29 cellular contexts compared by ENCODE assay signal in the genomic region with DNA sequence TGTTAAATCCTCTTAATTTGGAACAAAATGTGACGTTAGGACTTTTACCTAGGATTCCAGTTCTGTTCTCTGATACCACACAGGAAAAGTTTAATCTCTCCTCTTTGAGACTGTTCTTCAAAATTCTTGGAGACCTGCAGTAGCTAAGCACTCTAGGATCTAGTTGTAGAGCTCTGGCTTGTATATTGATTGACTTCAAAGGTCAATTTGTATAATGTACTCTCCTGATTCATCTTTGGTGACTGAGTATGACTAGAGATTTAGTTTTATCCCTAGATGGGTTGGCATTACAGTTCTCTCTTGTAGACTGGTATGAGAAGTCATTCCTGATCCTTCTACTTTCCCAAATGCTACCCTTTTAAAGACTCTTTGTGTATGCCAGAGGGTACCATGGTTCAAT.
"Had no signal": no experiment of that assay in that cellular context is flagged by ENCODE, and none has a peak within 500 bp of the region (broad histone marks: within the 10 kb centered on the region; RNA-seq: fewer than 3 reads in every experiment).

No MANE protein-coding gene starts in this region.

- H3K27me3 Mint-ChIP-seq: progenitor cell of endocrine pancreas; stimulated activated naive B cell treated with anti-CD40 and anti-IgM and Interleukin-4, amounts not matched to agents 10 μg/mL and 1 μg/mL and 100 μg/mL, for 72 hours; stimulated activated naive CD8-positive, alpha-beta T cell treated with anti-CD3 and anti-CD28 coated beads, Interleukin-15, Interleukin-2, amounts not matched to agents 100 ng/mL and 50 ng/mL, for 24 hours had no signal

- H3K9me3 Mint-ChIP-seq: natural killer cell; neural progenitor cell; stimulated activated effector memory CD8-positive, alpha-beta T cell treated with anti-CD3 and anti-CD28 coated beads, Interleukin-12 subunit alpha, Interleukin-12 subunit beta, amount 100 ng/mL, for 72 hours; stimulated activated naive B cell treated with anti-CD40 and anti-IgM and Interleukin-4, amounts not matched to agents 10 μg/mL and 1 μg/mL and 100 μg/mL, for 72 hours; stimulated activated naive CD8-positive, alpha-beta T cell treated with anti-CD3 and anti-CD28 coated beads, Interleukin-15, Interleukin-2, amounts not matched to agents 100 ng/mL and 50 ng/mL, for 24 hours had no signal

- H3K4me3 ChIP-seq: neural progenitor cell, ovary, psoas muscle, skin epidermis, smooth muscle cell, spleen, stomach, thoracic aorta, thyroid gland, tibial nerve, upper lobe of left lung, uterus had no signal

- H3K9me3 ChIP-seq: ovary, psoas muscle, spleen, stomach, thoracic aorta, thyroid gland, upper lobe of left lung, uterus had no signal

- ATAC-seq: naive thymus-derived CD4-positive, alpha-beta T cell; natural killer cell; psoas muscle; right cardiac atrium; sciatic nerve; stimulated activated effector memory CD8-positive, alpha-beta T cell treated with anti-CD3 and anti-CD28 coated beads, Interleukin-12 subunit alpha, Interleukin-12 subunit beta, amount 100 ng/mL, for 72 hours; stimulated activated naive B cell treated with anti-CD40 and anti-IgM and Interleukin-4, amounts not matched to agents 10 μg/mL and 1 μg/mL and 100 μg/mL, for 72 hours had no signal

- H3K4me2 ChIP-seq: neural progenitor cell, smooth muscle cell had no signal

- H3K79me2 ChIP-seq: parathyroid adenoma had no signal

- H3K4me1 ChIP-seq: neural progenitor cell, parathyroid adenoma, spleen, stomach, thyroid gland, tibial nerve, upper lobe of left lung, uterus had no signal

- H2AFZ ChIP-seq: neural progenitor cell, parathyroid adenoma had no signal

- H3K27me3 ChIP-seq: neural progenitor cell, ovary, spleen, stomach, thyroid gland, tibial nerve, upper lobe of left lung, uterus had no signal

- H3K27ac ChIP-seq: neural progenitor cell, ovary, parathyroid adenoma, psoas muscle, skin epidermis, spleen, stomach, thoracic aorta, thyroid gland, tibial nerve, upper lobe of left lung, uterus had no signal

- H3K27ac Mint-ChIP-seq: naive thymus-derived CD4-positive, alpha-beta T cell; natural killer cell; nephron; neural progenitor cell; progenitor cell of endocrine pancreas; stimulated activated effector memory CD8-positive, alpha-beta T cell treated with anti-CD3 and anti-CD28 coated beads, Interleukin-12 subunit alpha, Interleukin-12 subunit beta, amount 100 ng/mL, for 72 hours; stimulated activated naive B cell treated with anti-CD40 and anti-IgM and Interleukin-4, amounts not matched to agents 10 μg/mL and 1 μg/mL and 100 μg/mL, for 72 hours; stimulated activated naive CD8-positive, alpha-beta T cell treated with anti-CD3 and anti-CD28 coated beads, Interleukin-15, Interleukin-2, amounts not matched to agents 100 ng/mL and 50 ng/mL, for 24 hours had no signal

- H3K4me3 Mint-ChIP-seq: naive thymus-derived CD4-positive, alpha-beta T cell; natural killer cell; nephron; neural progenitor cell; stimulated activated effector memory CD8-positive, alpha-beta T cell treated with anti-CD3 and anti-CD28 coated beads, Interleukin-12 subunit alpha, Interleukin-12 subunit beta, amount 100 ng/mL, for 72 hours; stimulated activated naive B cell treated with anti-CD40 and anti-IgM and Interleukin-4, amounts not matched to agents 10 μg/mL and 1 μg/mL and 100 μg/mL, for 72 hours; stimulated activated naive CD8-positive, alpha-beta T cell treated with anti-CD3 and anti-CD28 coated beads, Interleukin-15, Interleukin-2, amounts not matched to agents 100 ng/mL and 50 ng/mL, for 24 hours had no signal

- H3K36me3 Mint-ChIP-seq: natural killer cell; neural progenitor cell; stimulated activated effector memory CD8-positive, alpha-beta T cell treated with anti-CD3 and anti-CD28 coated beads, Interleukin-12 subunit alpha, Interleukin-12 subunit beta, amount 100 ng/mL, for 72 hours; stimulated activated naive B cell treated with anti-CD40 and anti-IgM and Interleukin-4, amounts not matched to agents 10 μg/mL and 1 μg/mL and 100 μg/mL, for 72 hours had no signal

- DNase-seq: naive thymus-derived CD4-positive, alpha-beta T cell; natural killer cell; occipital lobe; ovary; posterior cingulate gyrus; psoas muscle; right cardiac atrium; spleen; stimulated activated CD4-positive, alpha-beta T cell treated with anti-CD3 and anti-CD28 coated beads, Interleukin-12 subunit alpha, Interleukin-12 subunit beta, amount 100 ng/mL, for 4 hours; stimulated activated CD4-positive, alpha-beta T cell treated with anti-CD3 and anti-CD28 coated beads, Interleukin-1b, Interleukin-23, amount 100 ng/mL, for 48 hours; stimulated activated CD4-positive, alpha-beta T cell treated with anti-CD3 and anti-CD28 coated beads, Interleukin-4, amount 100 ng/mL, for 1 hour; stimulated activated naive B cell treated with anti-CD40 and anti-IgM and Interleukin-4, amounts not matched to agents 10 μg/mL and 1 μg/mL and 100 μg/mL, for 72 hours; stimulated activated naive CD4-positive, alpha-beta T cell treated with Interleukin-2 at 50 U/mL for 16 hours; stomach; thyroid gland; trophoblast cell; upper lobe of left lung; uterus had no signal

- H3K4me1 Mint-ChIP-seq: naive thymus-derived CD4-positive, alpha-beta T cell; natural killer cell; nephron; neural progenitor cell; stimulated activated effector memory CD8-positive, alpha-beta T cell treated with anti-CD3 and anti-CD28 coated beads, Interleukin-12 subunit alpha, Interleukin-12 subunit beta, amount 100 ng/mL, for 72 hours; stimulated activated naive B cell treated with anti-CD40 and anti-IgM and Interleukin-4, amounts not matched to agents 10 μg/mL and 1 μg/mL and 100 μg/mL, for 72 hours had no signal

- H3K9ac ChIP-seq: neural progenitor cell, parathyroid adenoma had no signal

- H3K36me3 ChIP-seq: neural progenitor cell, ovary, spleen, stomach, thoracic aorta, thyroid gland, upper lobe of left lung, uterus had no signal
